In genomic region chr18:79911009-79911870, GRCh38 we compare ENCODE assay signal across 1 cellular context.
TF ChIP-seq lines count a peak whose summit lies in the region.

No MANE protein-coding gene starts in this region.

TF ChIP-seq in GM23338, 12 proteins besides CTCF, POLR2A, EP300 and RAD21 (continued from another document):
- no peak for TF ChIP-seq ZNF462 (CRISPR knock-in tag; IDR thresholded peaks at IDR 0.05)
- no peak for TF ChIP-seq CREB1 (CRISPR knock-in tag; IDR thresholded peaks at IDR 0.05; ENCODE audit: low read depth)
- no peak for TF ChIP-seq NANOG (IDR thresholded peaks at IDR 0.05; ENCODE audit: borderline replicate concordance)
- TF ChIP-seq ZNF114 (CRISPR knock-in tag; IDR thresholded peaks at IDR 0.05), result no peak
- TF ChIP-seq POLR2AphosphoS5 (IDR thresholded peaks at IDR 0.05; ENCODE audit: low read depth), result no peak
- no peak for TF ChIP-seq JUNB (IDR thresholded peaks at IDR 0.05; ENCODE audit: unreplicated experiment)
- TF ChIP-seq EZH2 (IDR thresholded peaks at IDR 0.05; ENCODE audit: low read depth, unreplicated experiment), result no peak
